Comparison of ENCODE assay signal across 23 cellular contexts in genomic region chr1:82848043-82848442, GRCh38.
"Had no signal": no experiment of that assay in that cellular context is flagged by ENCODE, and none has a peak within 500 bp of the region (broad histone marks: within the 10 kb centered on the region; RNA-seq: fewer than 3 reads in every experiment).

No MANE protein-coding gene starts in this region.

- H3K27ac ChIP-seq: brain microvascular endothelial cell, heart left ventricle, right atrium auricular region, tibial nerve had no signal

- H3K4me1 ChIP-seq: heart left ventricle, right atrium auricular region, tibial nerve had no signal

- H3K27me3 ChIP-seq: brain microvascular endothelial cell, heart left ventricle, right atrium auricular region, tibial nerve had no signal

- H3K9me3 ChIP-seq: heart left ventricle, right atrium auricular region, tibial nerve had no signal

- DNase-seq: activated CD4-positive, alpha-beta memory T cell treated with anti-CD3 and anti-CD28 coated beads, Interleukin-2, amount 10 ng/mL, durations not matched to agents 7 days and 5 days; activated CD4-positive, alpha-beta T cell treated with anti-CD3 and anti-CD28 coated beads for 1 hour; activated CD4-positive, alpha-beta T cell treated with anti-CD3 and anti-CD28 coated beads, Interleukin-2, amount 10 ng/mL, durations not matched to agents 7 days and 5 days; activated CD8-positive, alpha-beta memory T cell treated with anti-CD3 and anti-CD28 coated beads, Interleukin-2, amount 50 U/mL, for 48 hours; activated gamma-delta T cell treated with Interleukin-2 at 50 U/mL for 16 hours; activated naive CD4-positive, alpha-beta T cell treated with anti-CD3 and anti-CD28 coated beads, Interleukin-2, amount 50 U/mL, for 16 hours; activated T-cell treated with anti-CD3 and anti-CD28 coated beads, Interleukin-2, amount 50 U/mL, for 24 hours; amniotic stem cell; brain microvascular endothelial cell; caudate nucleus; cortex of kidney; effector memory CD8-positive, alpha-beta T cell; heart left ventricle; left cardiac atrium; left ventricle myocardium superior; nucleus accumbens; stimulated activated CD4-positive, alpha-beta T cell treated with anti-CD3 and anti-CD28 coated beads, Interleukin-15, amount 100 ng/mL, for 24 hours; stimulated activated naive CD4-positive, alpha-beta T cell; T-helper 17 cell; T1000 had no signal

- H3K27me3 Mint-ChIP-seq: activated CD4-positive, alpha-beta memory T cell treated with anti-CD3 and anti-CD28 coated beads, Interleukin-2, amount 10 ng/mL, durations not matched to agents 7 days and 5 days; activated CD4-positive, alpha-beta T cell treated with anti-CD3 and anti-CD28 coated beads, Interleukin-2, amount 10 ng/mL, durations not matched to agents 7 days and 5 days; activated T-cell treated with anti-CD3 and anti-CD28 coated beads, Interleukin-2, amount 50 U/mL, for 24 hours; effector memory CD8-positive, alpha-beta T cell; T-helper 17 cell had no signal

- H3K27ac Mint-ChIP-seq: activated CD4-positive, alpha-beta memory T cell treated with anti-CD3 and anti-CD28 coated beads, Interleukin-2, amount 10 ng/mL, durations not matched to agents 7 days and 5 days; activated CD4-positive, alpha-beta T cell treated with anti-CD3 and anti-CD28 coated beads, Interleukin-2, amount 10 ng/mL, durations not matched to agents 7 days and 5 days; activated T-cell treated with anti-CD3 and anti-CD28 coated beads, Interleukin-2, amount 50 U/mL, for 24 hours; effector memory CD8-positive, alpha-beta T cell; nephron; T-helper 17 cell had no signal

- H3K4me1 Mint-ChIP-seq: activated CD4-positive, alpha-beta memory T cell treated with anti-CD3 and anti-CD28 coated beads, Interleukin-2, amount 10 ng/mL, durations not matched to agents 7 days and 5 days; activated CD4-positive, alpha-beta T cell treated with anti-CD3 and anti-CD28 coated beads, Interleukin-2, amount 10 ng/mL, durations not matched to agents 7 days and 5 days; nephron; T-helper 17 cell had no signal

- H3K9me3 Mint-ChIP-seq: activated CD4-positive, alpha-beta T cell treated with anti-CD3 and anti-CD28 coated beads, Interleukin-2, amount 10 ng/mL, durations not matched to agents 7 days and 5 days; activated T-cell treated with anti-CD3 and anti-CD28 coated beads, Interleukin-2, amount 50 U/mL, for 24 hours had no signal

- H3K36me3 ChIP-seq: brain microvascular endothelial cell, heart left ventricle, right atrium auricular region, tibial nerve had no signal

- H3K4me3 Mint-ChIP-seq: activated CD4-positive, alpha-beta memory T cell treated with anti-CD3 and anti-CD28 coated beads, Interleukin-2, amount 10 ng/mL, durations not matched to agents 7 days and 5 days; activated CD4-positive, alpha-beta T cell treated with anti-CD3 and anti-CD28 coated beads, Interleukin-2, amount 10 ng/mL, durations not matched to agents 7 days and 5 days; activated T-cell treated with anti-CD3 and anti-CD28 coated beads, Interleukin-2, amount 50 U/mL, for 24 hours; effector memory CD8-positive, alpha-beta T cell; nephron; T-helper 17 cell had no signal

- H3K4me3 ChIP-seq: heart left ventricle, right atrium auricular region, tibial nerve had no signal
